ENCODE assay signal across 14 cellular contexts in genomic region chr5:42970636-42971559, GRCh38.
DNase-seq lines count a peak whose midpoint lies in the region; ATAC-seq and TF ChIP-seq lines count a peak whose summit lies in the region.
"Had no signal": no experiment of that assay in that cellular context is flagged by ENCODE, and none has a peak within 500 bp of the region (broad histone marks: within the 10 kb centered on the region; RNA-seq: fewer than 3 reads in every experiment).

No MANE protein-coding gene starts in this region.

- H3K27ac ChIP-seq in breast epithelium (no peak overlapping the region), neural progenitor cell (no peak overlapping the region)
- H3K27ac ChIP-seq: BLaER1, KMS-11, PC-9 had no signal

- H3K79me2 ChIP-seq in Loucy (ENCODE audit: insufficient read depth, low read length) (no peaks in the 10 kb centered on the region), neural progenitor cell (ENCODE audit: low read depth) (no peaks in the 10 kb centered on the region)

- H3K4me2 ChIP-seq in Loucy (ENCODE audit: low read depth, low read length, poor library complexity, severe bottlenecking) (no peak overlapping the region), neural progenitor cell (no peak overlapping the region)
- H3K4me2 ChIP-seq: BLaER1, KMS-11, PC-9 had no signal

- no peak overlapping the region for H2AFZ ChIP-seq in Loucy (ENCODE audit: low read length)
- H2AFZ ChIP-seq in neural progenitor cell (replicated peaks) = no peak overlapping the region
- H2AFZ ChIP-seq: PC-9 had no signal

- no peaks in the 10 kb centered on the region for H3K9me3 Mint-ChIP-seq in MCF 10A (ENCODE audit: unreplicated experiment)
- no peaks in the 10 kb centered on the region for H3K9me3 Mint-ChIP-seq in chondrocyte (ENCODE audit: low read depth)
- no peaks in the 10 kb centered on the region for H3K9me3 Mint-ChIP-seq in neural progenitor cell
- H3K9me3 Mint-ChIP-seq: stimulated activated naive B cell treated with anti-CD40 and anti-IgM and Interleukin-4, amounts not matched to agents 10 μg/mL and 1 μg/mL and 100 μg/mL, for 72 hours; T-helper 2 cell treated with Interferon-gamma antibody and Interleukin-4, amounts not matched to agents 5 μg/mL and 100 μg/mL, for 36 hours had no signal

- H3K4me3 ChIP-seq in breast epithelium (no peak overlapping the region), Loucy (ENCODE audit: low read length, poor library complexity, severe bottlenecking) (no peak overlapping the region), neural progenitor cell (no peak overlapping the region)
- H3K4me3 ChIP-seq: BLaER1, mucosa of descending colon, PC-9 had no signal

- H3K9me3 ChIP-seq in breast epithelium (no peaks in the 10 kb centered on the region), Loucy (ENCODE audit: insufficient read depth, low read depth, low read length) (no peaks in the 10 kb centered on the region), neural progenitor cell (ENCODE audit: low read depth) (no peaks in the 10 kb centered on the region)
- H3K9me3 ChIP-seq: mucosa of descending colon had no signal

- H3K4me3 Mint-ChIP-seq in MCF 10A (ENCODE audit: unreplicated experiment) = no peak overlapping the region
- H3K4me3 Mint-ChIP-seq in chondrocyte (ENCODE audit: unreplicated experiment) = no peak overlapping the region
- H3K4me3 Mint-ChIP-seq in neural progenitor cell = no peak overlapping the region
- H3K4me3 Mint-ChIP-seq: stimulated activated naive B cell treated with anti-CD40 and anti-IgM and Interleukin-4, amounts not matched to agents 10 μg/mL and 1 μg/mL and 100 μg/mL, for 72 hours; T-helper 2 cell treated with Interferon-gamma antibody and Interleukin-4, amounts not matched to agents 5 μg/mL and 100 μg/mL, for 36 hours had no signal

- no peak for TF ChIP-seq POLR2A in breast epithelium (IDR thresholded peaks at IDR 0.05)

- ATAC-seq in GM18867 (IDR thresholded peaks at IDR 0.05; ENCODE audit: unreplicated experiment) = no peak
- no peak for ATAC-seq in HG03520 (IDR thresholded peaks at IDR 0.05; ENCODE audit: unreplicated experiment)
- ATAC-seq: mucosa of descending colon; stimulated activated naive B cell treated with anti-CD40 and anti-IgM and Interleukin-4, amounts not matched to agents 10 μg/mL and 1 μg/mL and 100 μg/mL, for 72 hours had no signal

- H3K27me3 Mint-ChIP-seq in MCF 10A (ENCODE audit: insufficient read depth, unreplicated experiment) = no peaks in the 10 kb centered on the region
- no peaks in the 10 kb centered on the region for H3K27me3 Mint-ChIP-seq in chondrocyte (ENCODE audit: low read depth)
- peaks cover 2% of the 10 kb centered on the region for H3K27me3 Mint-ChIP-seq in neural progenitor cell (ENCODE audit: insufficient read depth, low read depth)
- H3K27me3 Mint-ChIP-seq: stimulated activated naive B cell treated with anti-CD40 and anti-IgM and Interleukin-4, amounts not matched to agents 10 μg/mL and 1 μg/mL and 100 μg/mL, for 72 hours had no signal

- BruUV-seq in MCF 10A (replicated peaks; lab: Mats Ljungman, UMichigan) = no TSS peak

- H3F3A ChIP-seq in Loucy (ENCODE audit: low read depth) (no peaks in the 10 kb centered on the region), neural progenitor cell (ENCODE audit: low read depth) (no peaks in the 10 kb centered on the region)

- CTCF ChIA-PET in MCF 10A (lab: Yijun Ruan, JAX) = interaction anchor here (0.5 to 0.9 kb wide), 7 partner anchors 11 to 1361 kb away, joined by 3 to 5 read pairs (median 3); no protein-coding TSS in a partner anchor

- H3K36me3 ChIP-seq in breast epithelium (no peaks in the 10 kb centered on the region), Loucy (ENCODE audit: insufficient read depth, low read length) (no peaks in the 10 kb centered on the region), neural progenitor cell (no peaks in the 10 kb centered on the region)

- H3K36me3 Mint-ChIP-seq in MCF 10A (ENCODE audit: insufficient read depth, unreplicated experiment) (no peaks in the 10 kb centered on the region), chondrocyte (ENCODE audit: low read depth) (no peaks in the 10 kb centered on the region), neural progenitor cell (no peaks in the 10 kb centered on the region)

- intact Hi-C loops in MCF 10A (cut with micrococcal nuclease) (no loop called here), breast epithelium (cut with DNase I; ENCODE audit: low total_unique reads) (no loop called here)

- H4K20me1 ChIP-seq in Loucy (ENCODE audit: insufficient read depth, low read length, poor library complexity, severe bottlenecking) = no peaks in the 10 kb centered on the region
- no peaks in the 10 kb centered on the region for H4K20me1 ChIP-seq in neural progenitor cell (ENCODE audit: low read depth)
- H4K20me1 ChIP-seq: BLaER1 had no signal

- DNase-seq in MCF 10A (ENCODE audit: unreplicated experiment) (peak; percentile 17), breast epithelium (ENCODE audit: low spot score in 2 of 2) (no peak), chondrocyte (ENCODE audit: low spot score) (no peak), neural progenitor cell (ENCODE audit: low spot score) (peak; percentile 18), cerebellar nuclear complex (lab: John Stamatoyannopoulos, UW) (no peak)
- DNase-seq: PC-9; stimulated activated naive B cell treated with anti-CD40 and anti-IgM and Interleukin-4, amounts not matched to agents 10 μg/mL and 1 μg/mL and 100 μg/mL, for 72 hours had no signal

- TF ChIP-seq CTCF in MCF 10A (IDR thresholded peaks at IDR 0.05; ENCODE audit: unreplicated experiment) (no peak), breast epithelium (IDR thresholded peaks at IDR 0.05) (no peak), Loucy (conservative IDR thresholded peaks at IDR 0.05; ENCODE audit: low read length) (peak; percentile 51), chondrocyte (IDR thresholded peaks at IDR 0.05) (peak; percentile 17), neural progenitor cell (IDR thresholded peaks at IDR 0.05) (peak; percentile 31)

- H3K9me2 ChIP-seq in Loucy (replicated peaks; ENCODE audit: low read depth, low read length) = no peaks in the 10 kb centered on the region

- H3K9ac ChIP-seq in Loucy (ENCODE audit: low read depth, low read length, poor library complexity, severe bottlenecking) (no peak overlapping the region), neural progenitor cell (no peak overlapping the region)
- H3K9ac ChIP-seq: BLaER1, KMS-11 had no signal

- H3K27ac Mint-ChIP-seq in MCF 10A (ENCODE audit: low read depth, unreplicated experiment) = no peak overlapping the region
- no peak overlapping the region for H3K27ac Mint-ChIP-seq in chondrocyte (ENCODE audit: unreplicated experiment)
- H3K27ac Mint-ChIP-seq in neural progenitor cell = no peak overlapping the region
- H3K27ac Mint-ChIP-seq: stimulated activated naive B cell treated with anti-CD40 and anti-IgM and Interleukin-4, amounts not matched to agents 10 μg/mL and 1 μg/mL and 100 μg/mL, for 72 hours; T-helper 2 cell treated with Interferon-gamma antibody and Interleukin-4, amounts not matched to agents 5 μg/mL and 100 μg/mL, for 36 hours had no signal

- H3K4me1 ChIP-seq in breast epithelium (no peaks in the 10 kb centered on the region), Loucy (ENCODE audit: insufficient read depth, low read length, poor library complexity, severe bottlenecking) (no peaks in the 10 kb centered on the region), neural progenitor cell (no peaks in the 10 kb centered on the region)

- H3K4me1 Mint-ChIP-seq in MCF 10A (ENCODE audit: insufficient read depth, unreplicated experiment) = no peaks in the 10 kb centered on the region
- peaks cover 5% of the 10 kb centered on the region for H3K4me1 Mint-ChIP-seq in chondrocyte (ENCODE audit: low read depth)
- H3K4me1 Mint-ChIP-seq in neural progenitor cell = peaks cover 4% of the 10 kb centered on the region
- H3K4me1 Mint-ChIP-seq: stimulated activated naive B cell treated with anti-CD40 and anti-IgM and Interleukin-4, amounts not matched to agents 10 μg/mL and 1 μg/mL and 100 μg/mL, for 72 hours had no signal

- H3K27me3 ChIP-seq in breast epithelium (no peaks in the 10 kb centered on the region), Loucy (ENCODE audit: insufficient read depth, low read length, poor library complexity, severe bottlenecking) (no peaks in the 10 kb centered on the region), neural progenitor cell (no peaks in the 10 kb centered on the region)
- H3K27me3 ChIP-seq: BLaER1 had no signal

- POLR2A ChIA-PET in MCF 10A (lab: Yijun Ruan, JAX) = no interaction called here

Comparison
In these comparisons a context has a peak if more than half of its experiments do, and no peak if none do; other contexts are left out.
1. DNase-seq: peak in MCF 10A (single experiment) and neural progenitor cell (single experiment); none in breast epithelium (0 of 2), chondrocyte (single experiment) and cerebellar nuclear complex (0 of 2).
2. CTCF ChIP-seq: peak in Loucy (single experiment), chondrocyte (single experiment) and neural progenitor cell (single experiment); none in MCF 10A (single experiment) and breast epithelium (0 of 3).